In genomic region chr2:189522435-189523151, GRCh38 we compare ENCODE assay signal across 1 cellular context.
TF ChIP-seq lines count a peak whose summit lies in the region.

No MANE protein-coding gene starts in this region.

TF ChIP-seq in HepG2, 621 proteins besides CTCF, POLR2A, EP300 and RAD21 (continued from another document and continues in another):
- TF ChIP-seq ZNF280B (CRISPR knock-in tag; IDR thresholded peaks at IDR 0.05; ENCODE audit: borderline replicate concordance): no peak
- no peak for TF ChIP-seq ZNF446 (CRISPR knock-in tag; IDR thresholded peaks at IDR 0.05)
- TF ChIP-seq ASH2L (IDR thresholded peaks at IDR 0.05; ENCODE audit: insufficient read length, low read depth, low read length): peak; percentile 93
- peak; percentile 24 for TF ChIP-seq GATAD1 (CRISPR knock-in tag; IDR thresholded peaks at IDR 0.05)
- no peak for TF ChIP-seq ZBTB26 (CRISPR knock-in tag; IDR thresholded peaks at IDR 0.05; ENCODE audit: borderline replicate concordance)
- no peak for TF ChIP-seq ZNF790 (CRISPR knock-in tag; IDR thresholded peaks at IDR 0.05; ENCODE audit: borderline replicate concordance)
- peak; percentile 56; the same call in 1 of the 2 replicates for TF ChIP-seq ERF (CRISPR knock-in tag; IDR thresholded peaks at IDR 0.05)
- no peak for TF ChIP-seq XBP1 (CRISPR knock-in tag; IDR thresholded peaks at IDR 0.05)
- no peak for TF ChIP-seq NPAS2 (CRISPR knock-in tag; IDR thresholded peaks at IDR 0.05; ENCODE audit: borderline replicate concordance)
- TF ChIP-seq ZNF17 (CRISPR knock-in tag; IDR thresholded peaks at IDR 0.05): no peak
- TF ChIP-seq SMYD3 (CRISPR knock-in tag; IDR thresholded peaks at IDR 0.05): no peak
- no peak for TF ChIP-seq SMAD9 (CRISPR knock-in tag; IDR thresholded peaks at IDR 0.05)
- TF ChIP-seq SNAI1 (CRISPR knock-in tag; IDR thresholded peaks at IDR 0.05; ENCODE audit: borderline replicate concordance): no peak
- TF ChIP-seq ZNF800 (CRISPR knock-in tag; IDR thresholded peaks at IDR 0.05): no peak
- peak; percentile 41; the same call in 1 of the 2 replicates for TF ChIP-seq RARA (CRISPR knock-in tag; IDR thresholded peaks at IDR 0.05)
- peak; percentile 29; the same call in 1 of the 2 replicates for TF ChIP-seq MED1 (CRISPR knock-in tag; IDR thresholded peaks at IDR 0.05)
- TF ChIP-seq ZNF607 (CRISPR knock-in tag; IDR thresholded peaks at IDR 0.05; ENCODE audit: borderline replicate concordance): no peak
- TF ChIP-seq RXRA (CRISPR knock-in tag; IDR thresholded peaks at IDR 0.05): no peak
- no peak for TF ChIP-seq FOXA1 (IDR thresholded peaks at IDR 0.05)
- 0 out of 2 replicates have a peak, but pooled peaks have one; percentile 42 for TF ChIP-seq FOXA1 (CRISPR knock-in tag; IDR thresholded peaks at IDR 0.05)
- TF ChIP-seq TCF7 (IDR thresholded peaks at IDR 0.05; ENCODE audit: low read depth): 0 out of 2 replicates have a peak, but pooled peaks have one; percentile 13
- TF ChIP-seq ZSCAN9 (CRISPR knock-in tag; IDR thresholded peaks at IDR 0.05; ENCODE audit: borderline replicate concordance): peak; percentile 88; the same call in 1 of the 2 replicates
- TF ChIP-seq ZNF550 (CRISPR knock-in tag; IDR thresholded peaks at IDR 0.05; ENCODE audit: borderline replicate concordance): no peak
- TF ChIP-seq ZNF644 (CRISPR knock-in tag; IDR thresholded peaks at IDR 0.05; ENCODE audit: low read depth): peak; percentile 68; the same call in 1 of the 2 replicates
- TF ChIP-seq SKI (IDR thresholded peaks at IDR 0.05; ENCODE audit: partially characterized antibody): no peak
- TF ChIP-seq HDAC2 (CRISPR knock-in tag; IDR thresholded peaks at IDR 0.05): 0 out of 2 replicates have a peak, but pooled peaks have one; percentile 38
- no peak for TF ChIP-seq ARNTL (CRISPR knock-in tag; IDR thresholded peaks at IDR 0.05)
- no peak; the same call in 1 of the 2 replicates for TF ChIP-seq ZMYM4 (CRISPR knock-in tag; IDR thresholded peaks at IDR 0.05)
- no peak for TF ChIP-seq RELA (CRISPR knock-in tag; IDR thresholded peaks at IDR 0.05)
- TF ChIP-seq RFX3 (CRISPR knock-in tag; IDR thresholded peaks at IDR 0.05): no peak
- TF ChIP-seq TSC22D2 (CRISPR knock-in tag; IDR thresholded peaks at IDR 0.05; ENCODE audit: borderline replicate concordance): peak; percentile 48; the same call in 1 of the 2 replicates
- peak; percentile 83; the same call in 1 of the 2 replicates for TF ChIP-seq NCOR1 (IDR thresholded peaks at IDR 0.05; ENCODE audit: borderline replicate concordance, low read length)
- peak; percentile 69 for TF ChIP-seq NCOA2 (CRISPR knock-in tag; IDR thresholded peaks at IDR 0.05)
- TF ChIP-seq ZNF547 (CRISPR knock-in tag; IDR thresholded peaks at IDR 0.05): 0 out of 2 replicates have a peak, but pooled peaks have one; percentile 20
- no peak for TF ChIP-seq CREB1 (IDR thresholded peaks at IDR 0.05)
- TF ChIP-seq CREB1 (CRISPR knock-in tag; IDR thresholded peaks at IDR 0.05): no peak
- TF ChIP-seq ATF4 (CRISPR knock-in tag; IDR thresholded peaks at IDR 0.05): 0 out of 4 replicates have a peak, but pooled peaks of 1 of the 2 experiments have one; percentile 9
- no peak for TF ChIP-seq ZNF138 (CRISPR knock-in tag; IDR thresholded peaks at IDR 0.05; ENCODE audit: low read depth)
- no peak for TF ChIP-seq GTF3A (CRISPR knock-in tag; conservative IDR thresholded peaks at IDR 0.05)
- TF ChIP-seq SOX5 (CRISPR knock-in tag; IDR thresholded peaks at IDR 0.05; ENCODE audit: borderline replicate concordance): peak; percentile 63; the same call in 1 of the 2 replicates
- no peak for TF ChIP-seq TCF12 (IDR thresholded peaks at IDR 0.05)
- TF ChIP-seq TCF12 (CRISPR knock-in tag; IDR thresholded peaks at IDR 0.05): no peak
- TF ChIP-seq ATF3 (CRISPR knock-in tag; IDR thresholded peaks at IDR 0.05): no peak
- no peak for TF ChIP-seq ZMAT3 (CRISPR knock-in tag; conservative IDR thresholded peaks at IDR 0.05)
- TF ChIP-seq ZNF10 (CRISPR knock-in tag; IDR thresholded peaks at IDR 0.05; ENCODE audit: borderline replicate concordance, low read depth): no peak
- no peak for TF ChIP-seq ZNF224 (CRISPR knock-in tag; IDR thresholded peaks at IDR 0.05)
- TF ChIP-seq DZIP1 (CRISPR knock-in tag; IDR thresholded peaks at IDR 0.05): no peak
- 0 out of 2 replicates have a peak, but pooled peaks have one; percentile 38 for TF ChIP-seq NFKBIZ (CRISPR knock-in tag; IDR thresholded peaks at IDR 0.05)
- 0 out of 2 replicates have a peak, but pooled peaks have one; percentile 20 for TF ChIP-seq TBX3 (IDR thresholded peaks at IDR 0.05; ENCODE audit: borderline replicate concordance)
- peak; percentile 62; the same call in 1 of the 2 replicates for TF ChIP-seq ZNF792 (CRISPR knock-in tag; IDR thresholded peaks at IDR 0.05)
- TF ChIP-seq NFE2L2 (IDR thresholded peaks at IDR 0.05; ENCODE audit: low read length): no peak
- no peak for TF ChIP-seq MXD4 (CRISPR knock-in tag; IDR thresholded peaks at IDR 0.05)
- TF ChIP-seq PAXIP1 (CRISPR knock-in tag; conservative IDR thresholded peaks at IDR 0.05): peak; percentile 62
- peak; percentile 87 for TF ChIP-seq TFE3 (CRISPR knock-in tag; IDR thresholded peaks at IDR 0.05)
- peak; percentile 25; the same call in 1 of the 2 replicates for TF ChIP-seq KAT7 (CRISPR knock-in tag; IDR thresholded peaks at IDR 0.05; ENCODE audit: borderline replicate concordance)
- TF ChIP-seq GZF1 (CRISPR knock-in tag; IDR thresholded peaks at IDR 0.05): no peak
- TF ChIP-seq MBD4 (IDR thresholded peaks at IDR 0.05; ENCODE audit: borderline replicate concordance, low read length): no peak
- no peak for TF ChIP-seq CBX2 (IDR thresholded peaks at IDR 0.05; ENCODE audit: low read depth, low read length)
- no peak for TF ChIP-seq CBX2 (CRISPR knock-in tag; IDR thresholded peaks at IDR 0.05; ENCODE audit: low read depth)
- TF ChIP-seq MAFK (conservative IDR thresholded peaks at IDR 0.05 in 1 of 2, IDR thresholded peaks at IDR 0.05 in 1 of 2; ENCODE audit: low read length in 2 of 2): peak; percentile 22 to 42; a peak in 1 of 4 replicates
- no peak for TF ChIP-seq ZNF713 (CRISPR knock-in tag; IDR thresholded peaks at IDR 0.05)
